17 cellular contexts compared by ENCODE assay signal in the genomic region with DNA sequence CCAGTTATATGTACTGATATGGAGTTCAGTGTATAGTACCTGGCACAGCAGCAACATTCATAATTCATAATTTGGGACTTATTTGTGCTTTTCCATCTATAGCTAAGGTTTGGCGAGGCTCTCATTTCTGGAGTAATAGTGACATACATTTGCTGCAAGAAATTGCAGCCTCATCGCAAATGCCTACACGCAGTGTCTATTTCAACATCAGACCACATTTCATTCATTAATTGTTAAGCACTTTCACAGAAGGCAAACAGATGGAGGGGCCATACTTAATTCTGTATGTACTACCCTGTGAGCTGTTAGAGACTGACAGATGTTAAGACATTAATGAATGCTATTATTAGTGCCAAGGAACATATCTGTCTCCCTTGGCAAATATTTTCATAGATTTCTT.
DNase-seq lines count a peak whose midpoint lies in the region; ATAC-seq, FAIRE-seq and TF ChIP-seq lines count a peak whose summit lies in the region.
"Had no signal": no experiment of that assay in that cellular context is flagged by ENCODE, and none has a peak within 500 bp of the region (broad histone marks: within the 10 kb centered on the region; RNA-seq: fewer than 3 reads in every experiment).

No MANE protein-coding gene starts in this region.

- H3K9me3 Mint-ChIP-seq in naive thymus-derived CD4-positive, alpha-beta T cell = peaks cover 0 to 2% (median 0%) of the 10 kb centered on the region in 11 donors
- H3K9me3 Mint-ChIP-seq: CD8-positive, alpha-beta T cell; H9 had no signal

- H3K4me2 ChIP-seq in A549 (no peak overlapping the region), K562 (ENCODE audit: insufficient read depth, low read length) (no peak overlapping the region)
- H3K4me2 ChIP-seq: PC-9 had no signal

- no peak for TF ChIP-seq EP300 in A549 (IDR thresholded peaks at IDR 0.05)
- TF ChIP-seq EP300 in K562 (IDR thresholded peaks at IDR 0.05; ENCODE audit: low read length) = no peak

- TF ChIP-seq CTCF in A549 (IDR thresholded peaks at IDR 0.05) (no peak), K562 (IDR thresholded peaks at IDR 0.05 in 2 of 3, conservative IDR thresholded peaks at IDR 0.05 in 1 of 3; ENCODE audit: insufficient read depth in 2 of 3, low read depth in 1 of 3, low read length in 3 of 3) (no peak)

- H3K27ac Mint-ChIP-seq in naive thymus-derived CD4-positive, alpha-beta T cell = no peak overlapping the region
- H3K27ac Mint-ChIP-seq: B cell; CD8-positive, alpha-beta T cell; H9 had no signal

- H2AFZ ChIP-seq in K562 (ENCODE audit: low read depth, low read length) = no peak overlapping the region
- H2AFZ ChIP-seq: PC-9 had no signal

- TF ChIP-seq POLR2A in A549 (IDR thresholded peaks at IDR 0.05; ENCODE audit: low read length) (no peak), K562 (conservative IDR thresholded peaks at IDR 0.05) (no peak)

- 75% methylated on average over 3 of the region's 3 CpGs for WGBS in A549 (ENCODE audit: missing lambda C conversion rate)
- 7% methylated on average over 3 of the region's 3 CpGs for WGBS in K562 (ENCODE audit: insufficient coverage, low coverage, missing lambda C conversion rate)

- H3K27me3 Mint-ChIP-seq in naive thymus-derived CD4-positive, alpha-beta T cell = peaks cover 0 to 47% (median 5%) of the 10 kb centered on the region in 5 donors

- peaks cover 6 to 43% (median 34%) of the 10 kb centered on the region in 7 donors for H3K4me1 Mint-ChIP-seq in naive thymus-derived CD4-positive, alpha-beta T cell

- H3K4me3 Mint-ChIP-seq in naive thymus-derived CD4-positive, alpha-beta T cell = no peak overlapping the region
- H3K4me3 Mint-ChIP-seq: B cell; CD8-positive, alpha-beta T cell; H9 had no signal

- TF ChIP-seq RAD21 in A549 (conservative IDR thresholded peaks at IDR 0.05 in 1 of 2, IDR thresholded peaks at IDR 0.05 in 1 of 2) (no peak), K562 (CRISPR knock-in tag; conservative IDR thresholded peaks at IDR 0.05 in 1 of 2, IDR thresholded peaks at IDR 0.05 in 1 of 2) (no peak)

- CTCF ChIA-PET in A549 (lab: Yijun Ruan, JAX) = no interaction called here
- CTCF ChIA-PET in K562 (lab: Yijun Ruan, JAX; ENCODE audit: low intra/inter-chr PET ratio) = no interaction called here
- CTCF ChIA-PET in naive thymus-derived CD4-positive, alpha-beta T cell (lab: Charles Lee) = no interaction called here

- no peaks in the 10 kb centered on the region for H4K20me1 ChIP-seq in K562 (replicated peaks; ENCODE audit: control insufficient read depth, insufficient read depth, low read length)

- H3K27ac ChIP-seq in A549 (no peak overlapping the region), K562 (ENCODE audit: extremely low read depth, low read depth, low read length) (no peak overlapping the region)
- no peak overlapping the region for H3K27ac ChIP-seq in naive thymus-derived CD4-positive, alpha-beta T cell (ENCODE audit: low read depth, low read length)
- H3K27ac ChIP-seq: PC-9, SK-N-MC had no signal

- peaks cover 0 to 6% (median under 1%) of the 10 kb centered on the region in 5 donors for H3K36me3 Mint-ChIP-seq in naive thymus-derived CD4-positive, alpha-beta T cell
- H3K36me3 Mint-ChIP-seq: CD8-positive, alpha-beta T cell had no signal

- intact Hi-C loops in K562 (cut with micrococcal nuclease) = no loop called here
- intact Hi-C loops in naive thymus-derived CD4-positive, alpha-beta T cell (cut with micrococcal nuclease) = no loop called here

- H3K9me3 ChIP-seq in A549 (no peaks in the 10 kb centered on the region), K562 (replicated peaks; ENCODE audit: control insufficient read depth, insufficient read depth, low read depth, low read length) (no peaks in the 10 kb centered on the region)
- H3K9me3 ChIP-seq in naive thymus-derived CD4-positive, alpha-beta T cell (ENCODE audit: control insufficient read depth in 2 of 3, low read length in 3 of 3) = no peaks in the 10 kb centered on the region

- H3K27me3 ChIP-seq in K562 (ENCODE audit: control insufficient read depth in 2 of 2, insufficient read depth in 2 of 2, low read length in 2 of 2) = peaks cover 36 to 48% of the 10 kb centered on the region in 2 experiments
- no peaks in the 10 kb centered on the region for H3K27me3 ChIP-seq in naive thymus-derived CD4-positive, alpha-beta T cell (ENCODE audit: control insufficient read depth in 2 of 2, insufficient read depth in 2 of 2, low read length in 2 of 2)

- H3K9me1 ChIP-seq in K562 (ENCODE audit: control insufficient read depth, insufficient read depth, low read length) = no peaks in the 10 kb centered on the region

- no TSS peak for BruUV-seq in K562 (replicated peaks; lab: Mats Ljungman, UMichigan)

- in situ Hi-C loops in K562 (cut with MboI) = no loop called here

- DNase-seq in A549 (ENCODE audit: low read depth in 1 of 2, low spot score in 1 of 2) (no peak), DMS 273 treated with DMSO at 0.1 percent for 48 hours (lab: John Stamatoyannopoulos, UW) (peak; percentile 97), NCI-H524 (lab: John Stamatoyannopoulos, UW) (peak; percentile 82 to 96), K562 (ENCODE audit: extremely low read depth in 1 of 4, low spot score in 3 of 4) (no peak)
- DNase-seq in naive thymus-derived CD4-positive, alpha-beta T cell = no peak
- DNase-seq: CD8-positive, alpha-beta T cell; H9; IMR-90; NCI-H1436 treated with DMSO at 0.1 percent for 48 hours; NCI-H510A treated with DMSO at 0.1 percent for 48 hours; NK-92 treated with Interleukin-12 subunit alpha and Interleukin-12 subunit beta, amount 100 ng/mL, for 24 hours; PC-9; T-helper 1 cell had no signal

- no peaks in the 10 kb centered on the region for H3K36me3 ChIP-seq in K562 (ENCODE audit: control insufficient read depth, insufficient read depth, low read length)
- H3K36me3 ChIP-seq in naive thymus-derived CD4-positive, alpha-beta T cell (ENCODE audit: control insufficient read depth in 2 of 3, insufficient read depth in 3 of 3, low read length in 3 of 3) = no peaks in the 10 kb centered on the region

- no peak overlapping the region for H3K9ac ChIP-seq in K562 (ENCODE audit: insufficient read depth in 1 of 2, low read depth in 2 of 2, low read length in 2 of 2)

- no peaks in the 10 kb centered on the region for H3K4me1 ChIP-seq in A549
- no peaks in the 10 kb centered on the region for H3K4me1 ChIP-seq in K562 (replicated peaks in 1 of 2; ENCODE audit: control insufficient read depth in 2 of 2, insufficient read depth in 2 of 2, low read length in 2 of 2)
- H3K4me1 ChIP-seq in naive thymus-derived CD4-positive, alpha-beta T cell (ENCODE audit: control insufficient read depth in 2 of 2, insufficient read depth in 2 of 2, low read length in 2 of 2) = peaks cover 0 to 14% of the 10 kb centered on the region in 2 donors

- POLR2A ChIA-PET in A549 (lab: Yijun Ruan, JAX) = no interaction called here
- POLR2A ChIA-PET in K562 (lab: Yijun Ruan, JAX) = no interaction called here
- POLR2A ChIA-PET in naive thymus-derived CD4-positive, alpha-beta T cell (lab: Charles Lee) = interaction anchor here (0.9 to 3.7 kb wide), 6 partner anchors 10 to 142 kb away, joined by 3 to 12 read pairs (median 4); no protein-coding TSS in a partner anchor

- no peak for ATAC-seq in A549
- no peak for ATAC-seq in K562
- ATAC-seq in HG02678 (IDR thresholded peaks at IDR 0.05; ENCODE audit: unreplicated experiment) = no peak
- no peak for ATAC-seq in naive thymus-derived CD4-positive, alpha-beta T cell
- ATAC-seq in GM21367 (IDR thresholded peaks at IDR 0.05; ENCODE audit: unreplicated experiment) = no peak
- ATAC-seq: CD8-positive, alpha-beta T cell had no signal

- FAIRE-seq in A549 (lab: Jason Lieb, UNC) (no peak), K562 (lab: Jason Lieb, UNC) (peak; percentile 37)

- no peaks in the 10 kb centered on the region for H3K79me2 ChIP-seq in K562 (ENCODE audit: control insufficient read depth, insufficient read depth, low read length)

- H3K4me3 ChIP-seq in A549 (no peak overlapping the region), K562 (no peak overlapping the region)
- H3K4me3 ChIP-seq in naive thymus-derived CD4-positive, alpha-beta T cell (ENCODE audit: low read length) = no peak overlapping the region
- H3K4me3 ChIP-seq: PC-9, SK-N-MC had no signal

TF ChIP-seq in A549, 52 proteins besides CTCF, POLR2A, EP300 and RAD21:
- no peak for TF ChIP-seq PBX3 (IDR thresholded peaks at IDR 0.05)
- TF ChIP-seq MAFK (IDR thresholded peaks at IDR 0.05; ENCODE audit: partially characterized antibody) = peak; percentile 32

TF ChIP-seq in K562, 482 proteins besides CTCF, POLR2A, EP300 and RAD21:
- no peak for TF ChIP-seq ATF7 (IDR thresholded peaks at IDR 0.05)
- TF ChIP-seq MTF1 (CRISPR knock-in tag; IDR thresholded peaks at IDR 0.05; ENCODE audit: borderline replicate concordance) = no peak
- TF ChIP-seq ZNF124 (CRISPR knock-in tag; IDR thresholded peaks at IDR 0.05) = no peak
- TF ChIP-seq MED1 (CRISPR knock-in tag; IDR thresholded peaks at IDR 0.05; ENCODE audit: borderline replicate concordance) = no peak
- no peak for TF ChIP-seq SMARCB1 (IDR thresholded peaks at IDR 0.05; ENCODE audit: insufficient read length, low read depth)
- no peak for TF ChIP-seq EGR1 (conservative IDR thresholded peaks at IDR 0.05)
- TF ChIP-seq POLR2AphosphoS5 (IDR thresholded peaks at IDR 0.05; ENCODE audit: control insufficient read depth, insufficient read depth, low read depth, low read length) = no peak
- no peak for TF ChIP-seq ILF3 (IDR thresholded peaks at IDR 0.05; ENCODE audit: borderline replicate concordance)
- no peak for TF ChIP-seq STAG1 (CRISPR knock-in tag; IDR thresholded peaks at IDR 0.05; ENCODE audit: borderline replicate concordance)
- no peak for TF ChIP-seq NR2F6 (CRISPR knock-in tag; IDR thresholded peaks at IDR 0.05)
- no peak for TF ChIP-seq SOX6 (IDR thresholded peaks at IDR 0.05)
- TF ChIP-seq ERF (CRISPR knock-in tag; IDR thresholded peaks at IDR 0.05) = no peak
- TF ChIP-seq FOXJ3 (CRISPR knock-in tag; IDR thresholded peaks at IDR 0.05) = no peak
- TF ChIP-seq ZNF121 (CRISPR knock-in tag; conservative IDR thresholded peaks at IDR 0.05) = no peak
- no peak for TF ChIP-seq CC2D1A (IDR thresholded peaks at IDR 0.05)
- no peak for TF ChIP-seq NR3C1 (CRISPR knock-in tag; IDR thresholded peaks at IDR 0.05)
- no peak for TF ChIP-seq NBN (IDR thresholded peaks at IDR 0.05; ENCODE audit: low read depth)
- no peak for TF ChIP-seq CHD4 (IDR thresholded peaks at IDR 0.05; ENCODE audit: insufficient read depth, insufficient replicate concordance, low read depth, low read length, poor library complexity, severe bottlenecking)
TF ChIP-seq in K562: peak in this region for 0.

Comparison
In these comparisons a context has a peak if more than half of its experiments do, and no peak if none do; other contexts are left out.
1. DNase-seq: peak in DMS 273 treated with DMSO at 0.1 percent for 48 hours (single experiment) and NCI-H524 (2 of 2); none in A549 (0 of 2), K562 (0 of 4) and naive thymus-derived CD4-positive, alpha-beta T cell (0 of 9).
2. Of the 35 proteins assayed by ChIP-seq in both K562 and A549: peak only in K562: none; only in A549: MAFK; in both: none; in neither: 34.